8 cellular contexts compared by ENCODE assay signal in genomic region chr22:24189249-24190158, GRCh38. TPM values are rescaled to one million over a fixed set of nuclear protein-coding genes. Genes with fewer than 3 reads are reported as not detected.
A peak's percentile ranks its signal among the peaks of the same experiment; 100 is the strongest.
DNase-seq lines count a peak whose midpoint lies in the region; ATAC-seq and TF ChIP-seq lines count a peak whose summit lies in the region.

No MANE protein-coding gene starts in this region.

- no peak overlapping the region for H3K27ac ChIP-seq in foreskin keratinocyte
- peak overlapping the region; percentile 44 for H3K27ac ChIP-seq in neutrophil

- H3K27me3 ChIP-seq in foreskin keratinocyte = no peaks in the 10 kb centered on the region
- H3K27me3 ChIP-seq in neutrophil = no peaks in the 10 kb centered on the region

- no peaks in the 10 kb centered on the region for H3K36me3 ChIP-seq in neutrophil

- TF ChIP-seq CTCF in foreskin keratinocyte (conservative IDR thresholded peaks at IDR 0.05) (peak; percentile 93), neutrophil (IDR thresholded peaks at IDR 0.05) (peak; percentile 94)

- DNase-seq in activated effector memory CD4-positive, alpha-beta T cell treated with anti-CD3 and anti-CD28 coated beads, Interleukin-2, amount 50 U/mL, for 16 hours = peak; percentile 65
- DNase-seq in activated effector memory CD4-positive, alpha-beta T cell treated with Interleukin-2 at 50 U/mL for 16 hours = no peak
- DNase-seq in NCI-H69 (lab: John Stamatoyannopoulos, UW) (peak; percentile 59), foreskin keratinocyte (peak in 1 of 2 donors; percentile 39), NCI-H446 treated with DMSO at 0.1 percent for 48 hours (lab: John Stamatoyannopoulos, UW) (no peak)
- DNase-seq in activated CD8-positive, alpha-beta memory T cell treated with anti-CD3 and anti-CD28 coated beads, Interleukin-2, amount 50 U/mL, for 48 hours = peak; percentile 76

- H3K4me3 ChIP-seq in neutrophil (ENCODE audit: low read depth in 1 of 2, low read length in 1 of 2) = peak overlapping the region in 1 of 2 experiments; percentile 31

- ATAC-seq in foreskin keratinocyte (peak; percentile 70), GM21390 (IDR thresholded peaks at IDR 0.05; ENCODE audit: unreplicated experiment) (no peak)

- no peaks in the 10 kb centered on the region for H3K9me3 ChIP-seq in neutrophil

- H3K4me1 ChIP-seq in foreskin keratinocyte = peaks cover 3% of the 10 kb centered on the region
- peaks cover 12 to 13% of the 10 kb centered on the region in 2 experiments for H3K4me1 ChIP-seq in neutrophil (ENCODE audit: control insufficient read depth in 1 of 2, insufficient read depth in 1 of 2, low read depth in 1 of 2, low read length in 1 of 2)

RNA-seq across cellular contexts. Expression of gene SUSD2, which starts 8.2 kb away (rescaled TPM):
- 0.03 and 0.04 TPM in 2 replicates for total RNA-seq in foreskin keratinocyte
- 0.04 TPM in 1 of 2 replicates, not detected in the other for polyA plus RNA-seq in foreskin keratinocyte

RNA-seq across cellular contexts. Expression of gene GGT5, which starts 55.4 kb away (rescaled TPM):
- total RNA-seq in foreskin keratinocyte = not detected in 2 replicates
- not detected in 2 replicates for polyA plus RNA-seq in foreskin keratinocyte

Comparison
In these comparisons a context has a peak if more than half of its experiments do, and no peak if none do; other contexts are left out.
1. DNase-seq: peak in activated effector memory CD4-positive, alpha-beta T cell treated with anti-CD3 and anti-CD28 coated beads, Interleukin-2, amount 50 U/mL, for 16 hours (single experiment), NCI-H69 (single experiment) and activated CD8-positive, alpha-beta memory T cell treated with anti-CD3 and anti-CD28 coated beads, Interleukin-2, amount 50 U/mL, for 48 hours (single experiment); none in activated effector memory CD4-positive, alpha-beta T cell treated with Interleukin-2 at 50 U/mL for 16 hours (single experiment) and NCI-H446 treated with DMSO at 0.1 percent for 48 hours (single experiment).